Comparison of ENCODE assay signal across 11 cellular contexts in genomic region chr15:55744026-55744655, GRCh38. TPM values are rescaled to one million over a fixed set of nuclear protein-coding genes. Genes with fewer than 3 reads are reported as not detected.
DNase-seq lines count a peak whose midpoint lies in the region; ATAC-seq and TF ChIP-seq lines count a peak whose summit lies in the region.
"Had no signal": no experiment of that assay in that cellular context is flagged by ENCODE, and none has a peak within 500 bp of the region (broad histone marks: within the 10 kb centered on the region; RNA-seq: fewer than 3 reads in every experiment).

No MANE protein-coding gene starts in this region.

- H3K36me3 Mint-ChIP-seq in CD4-positive, CD25-positive, alpha-beta regulatory T cell: no peaks in the 10 kb centered on the region
- no peaks in the 10 kb centered on the region for H3K36me3 Mint-ChIP-seq in chondrocyte (ENCODE audit: low read depth)
- H3K36me3 Mint-ChIP-seq in natural killer cell treated with Interleukin-12 subunit alpha and Interleukin-12 subunit beta and Interleukin-15 and Interleukin-18, amount 100 ng/mL, for 72 hours: no peaks in the 10 kb centered on the region

- peaks cover 0 to 4% (median 0%) of the 10 kb centered on the region in 4 donors for H3K4me1 Mint-ChIP-seq in CD4-positive, CD25-positive, alpha-beta regulatory T cell
- peaks cover 7% of the 10 kb centered on the region for H3K4me1 Mint-ChIP-seq in chondrocyte (ENCODE audit: low read depth)
- peaks cover 0 to 4% of the 10 kb centered on the region in 2 donors for H3K4me1 Mint-ChIP-seq in natural killer cell treated with Interleukin-12 subunit alpha and Interleukin-12 subunit beta and Interleukin-15 and Interleukin-18, amount 100 ng/mL, for 72 hours (ENCODE audit: low read depth in 2 of 2)

- H3K36me3 ChIP-seq in CD4-positive, CD25-positive, alpha-beta regulatory T cell (ENCODE audit: control insufficient read depth, insufficient read depth, low read length): no peaks in the 10 kb centered on the region
- no peaks in the 10 kb centered on the region for H3K36me3 ChIP-seq in HUES6 (ENCODE audit: control insufficient read depth, insufficient read depth, low read length)
- H3K36me3 ChIP-seq: esophagus squamous epithelium had no signal

- H3K9me3 ChIP-seq in CD4-positive, CD25-positive, alpha-beta regulatory T cell (ENCODE audit: control insufficient read depth in 2 of 2, low read length in 2 of 2): no peaks in the 10 kb centered on the region
- no peaks in the 10 kb centered on the region for H3K9me3 ChIP-seq in HUES6 (ENCODE audit: control insufficient read depth, insufficient read depth, low read depth, low read length)
- H3K9me3 ChIP-seq: esophagus squamous epithelium had no signal

- peaks cover 21% of the 10 kb centered on the region for H3K4me1 ChIP-seq in CD4-positive, CD25-positive, alpha-beta regulatory T cell (ENCODE audit: control insufficient read depth, insufficient read depth, low read length, poor library complexity, severe bottlenecking)
- H3K4me1 ChIP-seq in HUES6 (ENCODE audit: control insufficient read depth, insufficient read depth, low read length): peaks cover 29% of the 10 kb centered on the region

- DNase-seq in CD4-positive, CD25-positive, alpha-beta regulatory T cell: no peak
- DNase-seq in chondrocyte (ENCODE audit: low spot score): no peak
- no peak for DNase-seq in natural killer cell treated with Interleukin-12 subunit alpha and Interleukin-12 subunit beta and Interleukin-15 and Interleukin-18, amount 100 ng/mL, for 72 hours (ENCODE audit: low spot score)
- no peak for DNase-seq in cerebellar nuclear complex (lab: John Stamatoyannopoulos, UW)
- DNase-seq in NCI-H2107 treated with DMSO at 0.1 percent for 48 hours (lab: John Stamatoyannopoulos, UW; ENCODE audit: unreplicated experiment): no peak
- DNase-seq in DMS79 (lab: John Stamatoyannopoulos, UW): no peak
- DNase-seq: esophagus squamous epithelium, NCI-H2081, right cardiac atrium had no signal

- no peak for TF ChIP-seq CTCF in chondrocyte (IDR thresholded peaks at IDR 0.05)

- H3K27me3 Mint-ChIP-seq in CD4-positive, CD25-positive, alpha-beta regulatory T cell: peaks cover 38% of the 10 kb centered on the region
- no peaks in the 10 kb centered on the region for H3K27me3 Mint-ChIP-seq in chondrocyte (ENCODE audit: low read depth)
- H3K27me3 Mint-ChIP-seq in natural killer cell treated with Interleukin-12 subunit alpha and Interleukin-12 subunit beta and Interleukin-15 and Interleukin-18, amount 100 ng/mL, for 72 hours: peaks cover 15 to 25% of the 10 kb centered on the region in 2 donors

- ATAC-seq in CD4-positive, CD25-positive, alpha-beta regulatory T cell (ENCODE audit: low read depth in 2 of 2): no peak
- no peak for ATAC-seq in natural killer cell treated with Interleukin-12 subunit alpha and Interleukin-12 subunit beta and Interleukin-15 and Interleukin-18, amount 100 ng/mL, for 72 hours
- ATAC-seq in HG02852 (IDR thresholded peaks at IDR 0.05; ENCODE audit: unreplicated experiment): no peak

- H3K27ac Mint-ChIP-seq in CD4-positive, CD25-positive, alpha-beta regulatory T cell: no peak overlapping the region
- H3K27ac Mint-ChIP-seq in chondrocyte (ENCODE audit: unreplicated experiment): no peak overlapping the region
- H3K27ac Mint-ChIP-seq in natural killer cell treated with Interleukin-12 subunit alpha and Interleukin-12 subunit beta and Interleukin-15 and Interleukin-18, amount 100 ng/mL, for 72 hours: no peak overlapping the region

- H3K4me3 Mint-ChIP-seq in CD4-positive, CD25-positive, alpha-beta regulatory T cell: peak overlapping the region; percentile 5 to 74 (median 67)
- H3K4me3 Mint-ChIP-seq in chondrocyte (ENCODE audit: unreplicated experiment): peak overlapping the region; percentile 78
- H3K4me3 Mint-ChIP-seq in natural killer cell treated with Interleukin-12 subunit alpha and Interleukin-12 subunit beta and Interleukin-15 and Interleukin-18, amount 100 ng/mL, for 72 hours: peak overlapping the region; percentile 58

- no peak overlapping the region for H3K4me3 ChIP-seq in CD4-positive, CD25-positive, alpha-beta regulatory T cell (ENCODE audit: low read depth, low read length)
- H3K4me3 ChIP-seq in HUES6 (ENCODE audit: low read depth, low read length): peak overlapping the region; percentile 72; the same call in 1 of the 2 replicates

- peaks cover 0 to 2% (median 0%) of the 10 kb centered on the region in 7 donors for H3K9me3 Mint-ChIP-seq in CD4-positive, CD25-positive, alpha-beta regulatory T cell
- no peaks in the 10 kb centered on the region for H3K9me3 Mint-ChIP-seq in chondrocyte (ENCODE audit: low read depth)
- no peaks in the 10 kb centered on the region for H3K9me3 Mint-ChIP-seq in natural killer cell treated with Interleukin-12 subunit alpha and Interleukin-12 subunit beta and Interleukin-15 and Interleukin-18, amount 100 ng/mL, for 72 hours

- H3K9ac ChIP-seq in HUES6 (ENCODE audit: low read length): peak overlapping the region; percentile 94

- peaks cover 39% of the 10 kb centered on the region for H3K27me3 ChIP-seq in CD4-positive, CD25-positive, alpha-beta regulatory T cell (ENCODE audit: control insufficient read depth, insufficient read depth, low read length)
- peaks cover 85% of the 10 kb centered on the region for H3K27me3 ChIP-seq in HUES6 (ENCODE audit: control insufficient read depth, insufficient read depth, low read length)

- H3K27ac ChIP-seq in CD4-positive, CD25-positive, alpha-beta regulatory T cell (ENCODE audit: insufficient read depth, low read length, poor library complexity, severe bottlenecking): no peak overlapping the region
- peak overlapping the region; percentile 40; the same call in 1 of the 2 replicates for H3K27ac ChIP-seq in HUES6 (ENCODE audit: low read depth, low read length)

RNA-seq across cellular contexts. Expression of gene PRTG, which starts 1.2 kb away (rescaled TPM):
- total RNA-seq in CD4-positive, CD25-positive, alpha-beta regulatory T cell: not detected
- not detected for polyA plus RNA-seq in CD4-positive, CD25-positive, alpha-beta regulatory T cell
- total RNA-seq in chondrocyte: 1.2 to 3.1 TPM (median 2.7 TPM) in 3 replicates
- not detected for total RNA-seq in natural killer cell treated with Interleukin-12 subunit alpha and Interleukin-12 subunit beta and Interleukin-15 and Interleukin-18, amount 100 ng/mL, for 72 hours
